In the genomic region with DNA sequence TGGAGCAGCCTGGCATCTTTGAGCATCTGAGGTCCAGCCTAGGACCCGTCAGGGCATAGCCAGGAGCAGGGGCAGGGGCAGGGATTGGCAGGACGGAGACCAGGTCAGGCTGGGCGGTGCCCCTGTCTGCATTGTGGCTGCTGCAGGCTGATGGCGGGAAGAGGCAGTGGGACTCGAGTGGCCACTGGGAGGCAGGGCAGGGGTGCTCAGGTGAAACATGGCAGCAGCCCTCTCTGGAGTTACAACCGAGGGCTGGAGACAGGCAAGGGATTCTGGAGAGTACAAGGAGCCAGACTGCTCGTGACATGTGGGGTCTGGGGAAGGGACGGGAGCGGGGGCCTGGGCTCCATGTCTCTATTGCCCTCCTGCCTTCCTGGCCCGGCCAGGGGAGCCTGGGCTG, we compare ENCODE assay signal across 13 cellular contexts.
DNase-seq lines count a peak whose midpoint lies in the region; ATAC-seq and TF ChIP-seq lines count a peak whose summit lies in the region.
"Had no signal": no experiment of that assay in that cellular context is flagged by ENCODE, and none has a peak within 500 bp of the region (broad histone marks: within the 10 kb centered on the region; RNA-seq: fewer than 3 reads in every experiment).

No MANE protein-coding gene starts in this region.

- H3K36me3 ChIP-seq in BJ (ENCODE audit: control insufficient read depth, insufficient read depth, low read length) (no peaks in the 10 kb centered on the region), H7 (replicated peaks; ENCODE audit: control insufficient read depth, insufficient read depth, low read length) (no peaks in the 10 kb centered on the region), colonic mucosa (no peaks in the 10 kb centered on the region)
- no peaks in the 10 kb centered on the region for H3K36me3 ChIP-seq in CD4-positive, alpha-beta memory T cell (ENCODE audit: insufficient read depth, low read length)

- intact Hi-C loops in colonic mucosa (cut with DNase I) = no loop called here
- intact Hi-C loops in CD4-positive, alpha-beta memory T cell (cut with micrococcal nuclease) = no loop called here

- no peaks in the 10 kb centered on the region for H3K4me1 ChIP-seq in colonic mucosa
- H3K4me1 ChIP-seq in CD4-positive, alpha-beta memory T cell (ENCODE audit: insufficient read depth, low read length) = peaks cover 23% of the 10 kb centered on the region

- H3K9me3 ChIP-seq in T-helper 17 cell (ENCODE audit: control insufficient read depth, low read length, poor library complexity, severe bottlenecking) (no peaks in the 10 kb centered on the region), colonic mucosa (no peaks in the 10 kb centered on the region)
- H3K9me3 ChIP-seq in CD4-positive, alpha-beta memory T cell (ENCODE audit: control insufficient read depth in 1 of 2, low read length in 2 of 2) = peaks cover 0 to 5% of the 10 kb centered on the region in 2 donors

- CTCF ChIA-PET in BJ (lab: Yijun Ruan, JAX) = interaction anchor here (1.2 kb wide), 1 partner anchor 30 kb away, joined by 3 read pairs; no protein-coding TSS in a partner anchor
- CTCF ChIA-PET in CD4-positive, alpha-beta memory T cell (lab: Charles Lee; ENCODE audit: partially characterized antibody) = no interaction called here

- POLR2A ChIA-PET in BJ (lab: Charles Lee) = no interaction called here
- POLR2A ChIA-PET in CD4-positive, alpha-beta memory T cell (lab: Charles Lee; ENCODE audit: partially characterized antibody) = no interaction called here

- H3K9ac ChIP-seq in colonic mucosa (ENCODE audit: low read depth in 2 of 2, low read length in 2 of 2) = no peak overlapping the region

- ATAC-seq in T-helper 17 cell (no peak), HG03469 (IDR thresholded peaks at IDR 0.05; ENCODE audit: unreplicated experiment) (no peak)
- ATAC-seq: activated T-cell treated with anti-CD3 and anti-CD28 coated beads, Interleukin-2, amount 50 U/mL, for 4 hours; effector memory CD8-positive, alpha-beta T cell had no signal

- H3K9me3 Mint-ChIP-seq in CD4-positive, alpha-beta memory T cell = peaks cover 0 to 22% (median 8%) of the 10 kb centered on the region in 8 donors
- H3K9me3 Mint-ChIP-seq: effector memory CD8-positive, alpha-beta T cell; stimulated activated naive CD8-positive, alpha-beta T cell treated with anti-CD3 and anti-CD28 coated beads, Interleukin-15, Interleukin-2, amounts not matched to agents 100 ng/mL and 50 ng/mL, for 24 hours had no signal

- H3K27ac ChIP-seq in colonic mucosa = no peak overlapping the region
- H3K27ac ChIP-seq in CD4-positive, alpha-beta memory T cell (ENCODE audit: low read depth, low read length) = no peak overlapping the region
- H3K27ac ChIP-seq: RWPE1 had no signal

- H3K4me3 Mint-ChIP-seq in T-helper 17 cell = no peak overlapping the region
- H3K4me3 Mint-ChIP-seq in CD4-positive, alpha-beta memory T cell = no peak overlapping the region
- H3K4me3 Mint-ChIP-seq: activated T-cell treated with anti-CD3 and anti-CD28 coated beads, Interleukin-2, amount 50 U/mL, for 4 hours; effector memory CD8-positive, alpha-beta T cell; stimulated activated naive CD8-positive, alpha-beta T cell treated with anti-CD3 and anti-CD28 coated beads, Interleukin-15, Interleukin-2, amounts not matched to agents 100 ng/mL and 50 ng/mL, for 24 hours had no signal

- H3K4me3 ChIP-seq in BJ (ENCODE audit: low read depth, low read length) (no peak overlapping the region), H7 (ENCODE audit: insufficient read depth, low read depth, low read length) (no peak overlapping the region), colonic mucosa (no peak overlapping the region)
- H3K4me3 ChIP-seq in CD4-positive, alpha-beta memory T cell (ENCODE audit: low read length in 2 of 2) = no peak overlapping the region

- peaks cover 24% of the 10 kb centered on the region for H3K4me1 Mint-ChIP-seq in T-helper 17 cell
- H3K4me1 Mint-ChIP-seq in CD4-positive, alpha-beta memory T cell = peaks cover 6 to 23% (median 14%) of the 10 kb centered on the region in 4 donors

- DNase-seq in BJ (ENCODE audit: low read depth) = no peak
- peak; percentile 90 for DNase-seq in H7
- no peak for DNase-seq in T-helper 17 cell
- DNase-seq in iPS-NIHi7 (ENCODE audit: extremely low spot score) = peak; percentile 76
- no peak for DNase-seq in NOMO-1 treated with dmso at 0.1 percent for 144 hours (lab: John Stamatoyannopoulos, UW; ENCODE audit: unreplicated experiment)
- DNase-seq in colonic mucosa = no peak
- DNase-seq in CD4-positive, alpha-beta memory T cell = no peak
- DNase-seq: activated T-cell treated with anti-CD3 and anti-CD28 coated beads, Interleukin-2, amount 50 U/mL, for 4 hours; effector memory CD8-positive, alpha-beta T cell; HCEC 1CT had no signal

- peak; percentile 8; the same call in 1 of the 2 replicates for TF ChIP-seq CTCF in BJ (IDR thresholded peaks at IDR 0.05; ENCODE audit: insufficient read depth, low read depth, low read length)
- no peak for TF ChIP-seq CTCF in colonic mucosa (IDR thresholded peaks at IDR 0.05)

- H3K27me3 ChIP-seq in BJ (ENCODE audit: control insufficient read depth, insufficient read depth, low read length) (peaks cover 17% of the 10 kb centered on the region), H7 (ENCODE audit: control insufficient read depth, insufficient read depth, low read length) (no peaks in the 10 kb centered on the region), colonic mucosa (no peaks in the 10 kb centered on the region)
- H3K27me3 ChIP-seq in CD4-positive, alpha-beta memory T cell (ENCODE audit: insufficient read depth, low read length) = no peaks in the 10 kb centered on the region

- peak overlapping the region; percentile 60 for H3K27ac Mint-ChIP-seq in T-helper 17 cell
- peak overlapping the region in 2 of 7 donors; percentile 69 to 94 for H3K27ac Mint-ChIP-seq in CD4-positive, alpha-beta memory T cell
- H3K27ac Mint-ChIP-seq: stimulated activated naive CD8-positive, alpha-beta T cell treated with anti-CD3 and anti-CD28 coated beads, Interleukin-15, Interleukin-2, amounts not matched to agents 100 ng/mL and 50 ng/mL, for 24 hours had no signal

- peaks cover 4% of the 10 kb centered on the region for H3K36me3 Mint-ChIP-seq in T-helper 17 cell (ENCODE audit: low read depth)
- H3K36me3 Mint-ChIP-seq in CD4-positive, alpha-beta memory T cell = no peaks in the 10 kb centered on the region

- peaks cover 27% of the 10 kb centered on the region for H3K27me3 Mint-ChIP-seq in T-helper 17 cell
- peaks cover 0 to 3% of the 10 kb centered on the region in 2 donors for H3K27me3 Mint-ChIP-seq in CD4-positive, alpha-beta memory T cell

Comparison
In these comparisons a context has a peak if more than half of its experiments do, and no peak if none do; other contexts are left out.
1. DNase-seq: peak in H7 (single experiment) and iPS-NIHi7 (single experiment); none in BJ (single experiment), T-helper 17 cell (0 of 3), NOMO-1 treated with dmso at 0.1 percent for 144 hours (single experiment), colonic mucosa (single experiment) and CD4-positive, alpha-beta memory T cell (0 of 5).